In genomic region chr3:12897537-12898289, GRCh38 we compare ENCODE assay signal across 16 cellular contexts. TPM values are rescaled to one million over a fixed set of nuclear protein-coding genes. Genes with fewer than 3 reads are reported as not detected.
DNase-seq lines count a peak whose midpoint lies in the region; ATAC-seq, FAIRE-seq and TF ChIP-seq lines count a peak whose summit lies in the region.
"Had no signal": no experiment of that assay in that cellular context is flagged by ENCODE, and none has a peak within 500 bp of the region (broad histone marks: within the 10 kb centered on the region; RNA-seq: fewer than 3 reads in every experiment).

No MANE protein-coding gene starts in this region.

- H3F3A ChIP-seq in MM.1S (ENCODE audit: insufficient read depth, low read length) = no peaks in the 10 kb centered on the region; the same call in 1 of the 2 replicates

- H3K27ac ChIP-seq in MM.1S (ENCODE audit: low read length) (no peak overlapping the region), trophoblast cell (ENCODE audit: low read depth, low read length) (no peak overlapping the region), upper lobe of right lung (no peak overlapping the region)
- H3K27ac ChIP-seq: uterus had no signal

- ATAC-seq in HG02571 (IDR thresholded peaks at IDR 0.05; ENCODE audit: unreplicated experiment) = no peak
- no peak for ATAC-seq in upper lobe of right lung

- H3K27me3 ChIP-seq in MM.1S (replicated peaks; ENCODE audit: insufficient read depth, low read length) (peaks cover 4% of the 10 kb centered on the region; the same call in 1 of the 2 replicates), bronchial epithelial cell (ENCODE audit: control insufficient read depth, insufficient read depth, low read length) (no peaks in the 10 kb centered on the region), trophoblast cell (ENCODE audit: insufficient read depth, low read length) (no peaks in the 10 kb centered on the region), upper lobe of right lung (no peaks in the 10 kb centered on the region)
- H3K27me3 ChIP-seq: uterus had no signal

- H3K4me1 ChIP-seq in MM.1S (ENCODE audit: low read length) (no peaks in the 10 kb centered on the region), trophoblast cell (ENCODE audit: control insufficient read depth in 1 of 2, insufficient read depth in 2 of 2, low read length in 2 of 2) (peaks cover 13 to 18% of the 10 kb centered on the region in 2 experiments), upper lobe of right lung (peaks cover 3% of the 10 kb centered on the region)
- H3K4me1 ChIP-seq: uterus had no signal

- H2AK5ac ChIP-seq in trophoblast cell (ENCODE audit: low read length) = no peak overlapping the region

- H3K27ac Mint-ChIP-seq in T-helper 2 cell treated with Interferon-gamma antibody and Interleukin-4, amounts not matched to agents 5 μg/mL and 100 μg/mL, for 36 hours = no peak overlapping the region

- no peak overlapping the region for H2BK12ac ChIP-seq in trophoblast cell (ENCODE audit: low read length)

- FAIRE-seq in bronchial epithelial cell (lab: Jason Lieb, UNC) = no peak
- FAIRE-seq: colon, H1 had no signal

- no peak overlapping the region for H3K4ac ChIP-seq in trophoblast cell (ENCODE audit: low read depth, low read length)

- H2BK120ac ChIP-seq in trophoblast cell (ENCODE audit: insufficient read depth, low read length, poor library complexity) = no peak overlapping the region

- no peak overlapping the region for H4K12ac ChIP-seq in trophoblast cell (ENCODE audit: low read depth, low read length)

- TF ChIP-seq CTCF in MM.1S (IDR thresholded peaks at IDR 0.05; ENCODE audit: low read length) = no peak
- no peak for TF ChIP-seq CTCF in bronchial epithelial cell (IDR thresholded peaks at IDR 0.05; ENCODE audit: insufficient read depth, low read length, severe bottlenecking)
- TF ChIP-seq CTCF in upper lobe of right lung (IDR thresholded peaks at IDR 0.05) = no peak

- no peaks in the 10 kb centered on the region for H3K9me3 ChIP-seq in MM.1S (replicated peaks; ENCODE audit: insufficient read depth, low read length)
- H3K9me3 ChIP-seq in trophoblast cell (ENCODE audit: insufficient read depth, low read depth, low read length) = peaks cover 1% of the 10 kb centered on the region
- H3K9me3 ChIP-seq in upper lobe of right lung = no peaks in the 10 kb centered on the region
- H3K9me3 ChIP-seq: uterus had no signal

- H3K4me3 Mint-ChIP-seq in T-helper 2 cell treated with Interferon-gamma antibody and Interleukin-4, amounts not matched to agents 5 μg/mL and 100 μg/mL, for 36 hours = no peak overlapping the region
- H3K4me3 Mint-ChIP-seq: activated CD4-positive, alpha-beta T cell treated with anti-CD3 and anti-CD28 coated beads, Interleukin-2, amount 10 ng/mL, durations not matched to agents 7 days and 5 days had no signal

- peaks cover 25% of the 10 kb centered on the region for H3K36me3 Mint-ChIP-seq in T-helper 2 cell treated with Interferon-gamma antibody and Interleukin-4, amounts not matched to agents 5 μg/mL and 100 μg/mL, for 36 hours (ENCODE audit: low read depth)

- no peak overlapping the region for H2AFZ ChIP-seq in MM.1S (ENCODE audit: low read length)
- no peak overlapping the region for H2AFZ ChIP-seq in trophoblast cell (ENCODE audit: insufficient read depth, low read length, poor library complexity)

- peaks cover 5% of the 10 kb centered on the region for H3K79me1 ChIP-seq in trophoblast cell (ENCODE audit: low read length)

- peaks cover 1% of the 10 kb centered on the region for H3K4me1 Mint-ChIP-seq in T-helper 2 cell treated with Interferon-gamma antibody and Interleukin-4, amounts not matched to agents 5 μg/mL and 100 μg/mL, for 36 hours (ENCODE audit: low read depth)

- no peak overlapping the region for H2BK5ac ChIP-seq in trophoblast cell (ENCODE audit: low read depth, low read length, poor library complexity)

- no peak overlapping the region for H3K23ac ChIP-seq in trophoblast cell (ENCODE audit: low read length)

- H3K36me3 ChIP-seq in MM.1S (replicated peaks; ENCODE audit: insufficient read depth, low read length) (no peaks in the 10 kb centered on the region; the same call in 1 of the 2 replicates), bronchial epithelial cell (ENCODE audit: control insufficient read depth, insufficient read depth, low read length) (peaks cover 5% of the 10 kb centered on the region), trophoblast cell (ENCODE audit: control insufficient read depth in 1 of 2, insufficient read depth in 2 of 2, low read length in 2 of 2) (peaks cover 25 to 28% of the 10 kb centered on the region in 2 experiments), upper lobe of right lung (peaks cover 38% of the 10 kb centered on the region)
- H3K36me3 ChIP-seq: uterus had no signal

- H4K91ac ChIP-seq in trophoblast cell (ENCODE audit: low read depth, low read length) = no peak overlapping the region

- H4K20me1 ChIP-seq in MM.1S (ENCODE audit: insufficient read depth, low read length) = no peaks in the 10 kb centered on the region

- no peak overlapping the region for H3K18ac ChIP-seq in trophoblast cell (ENCODE audit: low read length)

- intact Hi-C loops in upper lobe of right lung (cut with DNase I) = no loop called here

- H3K9me2 ChIP-seq in MM.1S (replicated peaks; ENCODE audit: insufficient read depth, low read length) = no peaks in the 10 kb centered on the region

- H3K27me3 Mint-ChIP-seq in T-helper 2 cell treated with Interferon-gamma antibody and Interleukin-4, amounts not matched to agents 5 μg/mL and 100 μg/mL, for 36 hours (ENCODE audit: low read depth) = peaks cover 3% of the 10 kb centered on the region
- H3K27me3 Mint-ChIP-seq: activated CD4-positive, alpha-beta T cell treated with anti-CD3 and anti-CD28 coated beads, Interleukin-2, amount 10 ng/mL, durations not matched to agents 7 days and 5 days had no signal

- no peak overlapping the region for H3K4me2 ChIP-seq in MM.1S (ENCODE audit: low read depth, low read length)
- no peak overlapping the region for H3K4me2 ChIP-seq in trophoblast cell (ENCODE audit: low read length)

- WGBS in trophoblast cell (ENCODE audit: extremely low coverage, insufficient coverage, insufficient read length) = no CpG with 5 or more reads among the region's 10 CpGs

- H3K9ac ChIP-seq in MM.1S (ENCODE audit: low read length) (no peak overlapping the region), trophoblast cell (ENCODE audit: low read length) (no peak overlapping the region)

- no peaks in the 10 kb centered on the region for H3K79me2 ChIP-seq in MM.1S (ENCODE audit: low read length)
- H3K79me2 ChIP-seq in trophoblast cell (ENCODE audit: control insufficient read depth, insufficient read depth, low read length, poor library complexity) = no peaks in the 10 kb centered on the region

- H3K14ac ChIP-seq in trophoblast cell (ENCODE audit: low read length) = no peak overlapping the region

- H3K9me3 Mint-ChIP-seq in T-helper 2 cell treated with Interferon-gamma antibody and Interleukin-4, amounts not matched to agents 5 μg/mL and 100 μg/mL, for 36 hours = no peaks in the 10 kb centered on the region
- H3K9me3 Mint-ChIP-seq: activated CD4-positive, alpha-beta T cell treated with anti-CD3 and anti-CD28 coated beads, Interleukin-2, amount 10 ng/mL, durations not matched to agents 7 days and 5 days had no signal

- peak; percentile 10 for DNase-seq in SIG-M5 treated with dmso at 0.1 percent for 504 hours (lab: John Stamatoyannopoulos, UW; ENCODE audit: unreplicated experiment)
- DNase-seq in SIG-M5 (lab: John Stamatoyannopoulos, UW) = no peak
- peak; percentile 36 for DNase-seq in MM.1S
- DNase-seq in bronchial epithelial cell (ENCODE audit: low read depth) = peak; percentile 40
- DNase-seq in trophoblast cell = peak; percentile 78 to 79
- no peak for DNase-seq in upper lobe of right lung
- DNase-seq in T-helper 2 cell treated with Interferon-gamma antibody and Interleukin-4, amounts not matched to agents 5 μg/mL and 100 μg/mL, for 36 hours (ENCODE audit: low spot score) = no peak
- DNase-seq: activated CD4-positive, alpha-beta T cell treated with anti-CD3 and anti-CD28 coated beads, Interleukin-2, amount 10 ng/mL, durations not matched to agents 7 days and 5 days; activated naive CD4-positive, alpha-beta T cell; midbrain; NCI-H1694 treated with DMSO at 0.1 percent for 48 hours; OCI-M1; uterus had no signal

- no peak overlapping the region for H4K8ac ChIP-seq in trophoblast cell (ENCODE audit: low read depth, low read length)

- H3K4me3 ChIP-seq in MM.1S (ENCODE audit: low read length) (no peak overlapping the region), bronchial epithelial cell (ENCODE audit: low read depth, low read length) (no peak overlapping the region), trophoblast cell (ENCODE audit: low read depth, low read length) (no peak overlapping the region), upper lobe of right lung (no peak overlapping the region)
- H3K4me3 ChIP-seq: uterus had no signal

RNA-seq across cellular contexts. Expression of gene RPL32, which starts 56.3 kb away (rescaled TPM):
- total RNA-seq in bronchial epithelial cell (2,605 and 2,954 TPM in 2 replicates), upper lobe of right lung (1,191 TPM)
- polyA plus RNA-seq in trophoblast cell (2013) = 1,121 and 1,210 TPM in 2 replicates

Comparison
In these comparisons a context has a peak if more than half of its experiments do, and no peak if none do; other contexts are left out.
1. DNase-seq: peak in SIG-M5 treated with dmso at 0.1 percent for 504 hours (single experiment), MM.1S (single experiment), bronchial epithelial cell (single experiment) and trophoblast cell (2 of 2); none in SIG-M5 (single experiment), upper lobe of right lung (single experiment) and T-helper 2 cell treated with Interferon-gamma antibody and Interleukin-4, amounts not matched to agents 5 μg/mL and 100 μg/mL, for 36 hours (single experiment).